8 cellular contexts compared by ENCODE assay signal in the genomic region with DNA sequence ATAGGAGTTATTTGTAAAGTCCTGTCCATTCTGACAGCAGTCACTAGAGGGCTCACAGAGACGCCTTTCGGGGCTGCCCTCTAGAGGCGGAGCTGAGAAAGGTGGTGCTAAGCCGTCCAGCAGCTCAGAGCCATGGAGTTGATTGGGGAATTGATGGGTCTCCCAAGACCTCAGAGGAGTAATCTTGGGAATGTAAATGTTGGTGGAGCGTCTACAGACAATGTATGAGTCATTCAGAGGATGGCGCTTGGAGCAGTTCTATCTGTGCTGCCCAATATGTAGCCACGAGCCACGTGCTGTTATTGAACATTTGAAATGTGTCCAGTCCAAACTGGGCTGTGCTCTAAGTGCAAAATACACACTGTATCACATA.
DNase-seq lines count a peak whose midpoint lies in the region; ATAC-seq and TF ChIP-seq lines count a peak whose summit lies in the region.

No MANE protein-coding gene starts in this region.

- no peak overlapping the region for H3K27ac ChIP-seq in breast epithelium

- no peak for TF ChIP-seq POLR2A in breast epithelium (IDR thresholded peaks at IDR 0.05)

- no peaks in the 10 kb centered on the region for H3K9me3 ChIP-seq in breast epithelium

- no peaks in the 10 kb centered on the region for H3K36me3 ChIP-seq in breast epithelium

- intact Hi-C loops in breast epithelium (cut with DNase I; ENCODE audit: low total_unique reads) = no loop called here

- H3K4me1 ChIP-seq in breast epithelium = no peaks in the 10 kb centered on the region

- TF ChIP-seq CTCF in WI38 (IDR thresholded peaks at IDR 0.05; ENCODE audit: low read depth, low read length) = peak; percentile 89
- TF ChIP-seq CTCF in breast epithelium (IDR thresholded peaks at IDR 0.05) = peak; percentile 50 to 86 (median 86)

- no peaks in the 10 kb centered on the region for H3K27me3 ChIP-seq in breast epithelium

- DNase-seq in A172 (ENCODE audit: low spot score) (peak; percentile 71), NCI-H2107 (lab: John Stamatoyannopoulos, UW) (peak; percentile 16), breast epithelium (ENCODE audit: low spot score in 2 of 2) (peak; percentile 35 to 56), kidney glomerular epithelial cell (lab: John Stamatoyannopoulos, UW) (peak; percentile 75)
- DNase-seq in stimulated activated CD4-positive, alpha-beta T cell treated with anti-CD3 and anti-CD28 coated beads, Interleukin-4, amount 100 ng/mL, for 1 hour = peak; percentile 74

- ATAC-seq in GM18502 (IDR thresholded peaks at IDR 0.05; ENCODE audit: poor library complexity, unreplicated experiment) (peak; percentile 97), HG02885 (IDR thresholded peaks at IDR 0.05; ENCODE audit: poor library complexity, unreplicated experiment) (peak; percentile 100)

- H3K4me3 ChIP-seq in WI38 (ENCODE audit: low read depth, low read length) (no peak overlapping the region), breast epithelium (no peak overlapping the region)

Comparison
In these comparisons a context has a peak if more than half of its experiments do, and no peak if none do; other contexts are left out.
1. DNase-seq: peak in every context shown above with its lines; median percentile 75 in kidney glomerular epithelial cell; 74 in stimulated activated CD4-positive, alpha-beta T cell treated with anti-CD3 and anti-CD28 coated beads, Interleukin-4, amount 100 ng/mL, for 1 hour; 71 in A172; 46 in breast epithelium; 16 in NCI-H2107.